In genomic region chr9:8287501-8287900, GRCh38 we compare ENCODE assay signal across 17 cellular contexts.
DNase-seq lines count a peak whose midpoint lies in the region; ATAC-seq, FAIRE-seq and TF ChIP-seq lines count a peak whose summit lies in the region.
"Had no signal": no experiment of that assay in that cellular context is flagged by ENCODE, and none has a peak within 500 bp of the region (broad histone marks: within the 10 kb centered on the region; RNA-seq: fewer than 3 reads in every experiment).

No MANE protein-coding gene starts in this region.

- no peak overlapping the region for H2AFZ ChIP-seq in hepatocyte

- H4K20me1 ChIP-seq in hepatocyte (ENCODE audit: insufficient read depth, poor library complexity, severe bottlenecking): no peaks in the 10 kb centered on the region

- H3K9me3 ChIP-seq in hepatocyte (ENCODE audit: low read depth): no peaks in the 10 kb centered on the region
- H3K9me3 ChIP-seq in pancreas: no peaks in the 10 kb centered on the region
- no peaks in the 10 kb centered on the region for H3K9me3 ChIP-seq in adrenal gland (replicated peaks in 1 of 3)
- H3K9me3 ChIP-seq: A549, BE2C had no signal

- H3K27me3 ChIP-seq in hepatocyte: no peaks in the 10 kb centered on the region
- H3K27me3 ChIP-seq in pancreas: no peaks in the 10 kb centered on the region
- no peaks in the 10 kb centered on the region for H3K27me3 ChIP-seq in adrenal gland
- H3K27me3 ChIP-seq: BE2C had no signal

- no peak for FAIRE-seq in pancreas (lab: Jason Lieb, UNC)
- FAIRE-seq: A549, GM12892 had no signal

- no peak overlapping the region for H3K4me3 ChIP-seq in hepatocyte
- no peak overlapping the region for H3K4me3 ChIP-seq in pancreas
- no peak overlapping the region for H3K4me3 ChIP-seq in adrenal gland
- H3K4me3 ChIP-seq: A549 had no signal

- TF ChIP-seq CTCF in hepatocyte (IDR thresholded peaks at IDR 0.05; ENCODE audit: poor library complexity): no peak
- no peak for TF ChIP-seq CTCF in pancreas (IDR thresholded peaks at IDR 0.05)
- no peak for TF ChIP-seq CTCF in adrenal gland (IDR thresholded peaks at IDR 0.05)

- H3K79me2 ChIP-seq in hepatocyte: no peaks in the 10 kb centered on the region

- peak; percentile 34 for DNase-seq in NCI-H69 (lab: John Stamatoyannopoulos, UW)
- peak; percentile 57 for DNase-seq in hepatocyte (ENCODE audit: low spot score)
- DNase-seq in pancreas: peak in 1 of 6 donors; percentile 7
- no peak for DNase-seq in NCI-H2081 (lab: John Stamatoyannopoulos, UW)
- DNase-seq in SIG-M5 treated with dmso at 0.1 percent for 504 hours (lab: John Stamatoyannopoulos, UW; ENCODE audit: unreplicated experiment): no peak
- DNase-seq in adrenal gland: no peak
- DNase-seq: BE2C; CD4-positive, alpha-beta memory T cell; DND-41; GDM1; HCEC 1CT; HFFc6; IMR-90 had no signal

- H3K36me3 ChIP-seq in hepatocyte (replicated peaks; ENCODE audit: insufficient read depth, low read depth): no peaks in the 10 kb centered on the region
- H3K36me3 ChIP-seq in pancreas: no peaks in the 10 kb centered on the region
- H3K36me3 ChIP-seq in adrenal gland (replicated peaks in 1 of 2): no peaks in the 10 kb centered on the region
- H3K36me3 ChIP-seq: BE2C had no signal

- no peak for TF ChIP-seq POLR2A in adrenal gland (IDR thresholded peaks at IDR 0.05)

- intact Hi-C loops in pancreas (cut with DNase I) (no loop called here), adrenal gland (cut with DNase I) (no loop called here)

- ATAC-seq in pancreas (peak; percentile 80 to 91 (median 85)), HG03442 (IDR thresholded peaks at IDR 0.05; ENCODE audit: unreplicated experiment) (no peak)
- ATAC-seq: A549 had no signal

- no peaks in the 10 kb centered on the region for H3K9me2 ChIP-seq in hepatocyte (replicated peaks; ENCODE audit: insufficient read depth)

- H3K4me1 ChIP-seq in hepatocyte (ENCODE audit: insufficient read depth): peaks cover 6% of the 10 kb centered on the region
- peaks cover 5 to 14% (median 11%) of the 10 kb centered on the region in 3 donors for H3K4me1 ChIP-seq in pancreas
- H3K4me1 ChIP-seq in adrenal gland (replicated peaks in 1 of 2): no peaks in the 10 kb centered on the region
- H3K4me1 ChIP-seq: A549, BE2C had no signal

- H3K27ac ChIP-seq in hepatocyte (peak overlapping the region; percentile 73), pancreas (peak overlapping the region in 3 of 4 donors; percentile 7 to 51 (median 11)), adrenal gland (no peak overlapping the region)
- H3K27ac ChIP-seq: A549, C4-2B had no signal

- 52% methylated on average over 2 of the region's 2 CpGs for WGBS in hepatocyte (ENCODE audit: low lambda C conversion rate, missing lambda C conversion rate)
- 19 to 20% methylated on average over 2 of the region's 2 CpGs for WGBS in pancreas, 2 donors
- 53 to 82% (median 68%) methylated on average over 2 of the region's 2 CpGs for WGBS in adrenal gland, 4 donors

- H3K4me2 ChIP-seq in hepatocyte: peak overlapping the region; percentile 33
- H3K4me2 ChIP-seq: A549 had no signal

Comparison
In these comparisons a context has a peak if more than half of its experiments do, and no peak if none do; other contexts are left out.
1. DNase-seq: peak in NCI-H69 (single experiment) and hepatocyte (single experiment); none in NCI-H2081 (0 of 2), SIG-M5 treated with dmso at 0.1 percent for 504 hours (single experiment) and adrenal gland (0 of 7).
2. H3K27ac ChIP-seq: peak in hepatocyte (single experiment) and pancreas (3 of 4); none in adrenal gland (0 of 5).